In the genomic region with DNA sequence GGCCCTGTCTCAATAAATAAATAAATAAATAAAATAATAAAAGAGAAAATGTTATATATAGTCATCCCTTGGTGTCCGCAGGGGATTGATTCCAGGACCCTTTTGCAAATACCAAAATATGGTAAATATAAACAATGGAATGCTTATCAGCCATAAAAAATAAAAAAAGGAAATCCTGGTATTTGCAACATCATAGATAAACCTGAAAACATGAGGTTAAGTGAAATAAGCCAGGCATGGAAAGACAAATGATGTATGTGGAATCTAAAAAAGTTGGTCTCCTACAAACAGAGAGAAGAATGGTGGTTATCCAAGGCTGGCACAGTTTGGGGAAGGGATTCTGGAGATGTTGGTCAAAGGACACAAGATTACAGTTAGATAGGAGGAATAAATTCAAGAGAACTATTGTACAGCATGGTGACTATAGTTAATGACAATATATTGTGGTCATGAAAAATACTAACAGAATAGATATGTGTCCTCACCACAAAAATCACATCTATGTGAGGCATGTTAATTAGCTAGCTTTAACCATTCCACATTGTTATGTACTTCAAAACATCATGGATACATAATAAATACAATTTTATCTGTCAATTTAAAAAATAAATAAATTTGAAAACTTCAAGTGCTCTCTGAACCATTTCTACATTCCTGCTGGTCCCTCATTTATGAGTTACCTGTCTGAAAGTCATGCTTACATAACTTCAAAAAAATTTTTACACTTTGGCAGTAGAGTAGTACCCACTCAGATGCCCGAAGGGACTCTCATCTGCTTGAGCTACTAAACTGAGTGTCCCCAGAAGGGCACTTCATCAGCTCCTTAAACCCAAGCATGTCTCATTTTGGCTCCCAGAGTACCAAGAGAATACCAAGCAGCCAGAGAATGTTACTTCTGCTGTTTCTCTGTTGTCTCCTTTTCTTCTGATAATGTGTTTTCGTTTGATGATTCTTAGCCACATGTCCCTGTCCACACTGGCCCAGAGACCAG, we compare ENCODE assay signal across 12 cellular contexts. TPM values are rescaled to one million over a fixed set of nuclear protein-coding genes. Genes with fewer than 3 reads are reported as not detected.
A peak's percentile ranks its signal among the peaks of the same experiment; 100 is the strongest.
DNase-seq lines count a peak whose midpoint lies in the region; ATAC-seq and TF ChIP-seq lines count a peak whose summit lies in the region.
"Had no signal": no experiment of that assay in that cellular context is flagged by ENCODE, and none has a peak within 500 bp of the region (broad histone marks: within the 10 kb centered on the region; RNA-seq: fewer than 3 reads in every experiment).

No MANE protein-coding gene starts in this region.

- H2AK5ac ChIP-seq in mesenchymal stem cell (ENCODE audit: low read length, severe bottlenecking), result no peak overlapping the region

- H2AFZ ChIP-seq in GM23248 (no peak overlapping the region), mesenchymal stem cell (ENCODE audit: low read depth, low read length) (no peak overlapping the region)

- CTCF ChIA-PET in CD4-positive, alpha-beta memory T cell (lab: Charles Lee; ENCODE audit: partially characterized antibody), result interaction anchor here (1.1 to 2.5 kb wide), 3 partner anchors 40 to 46 kb away, joined by 3 to 6 read pairs (median 5); no protein-coding TSS in a partner anchor

- peaks cover 0 to 10% of the 10 kb centered on the region in 2 donors for H3K9me3 ChIP-seq in CD4-positive, alpha-beta memory T cell (ENCODE audit: control insufficient read depth in 1 of 2, low read length in 2 of 2)
- H3K9me3 ChIP-seq in GM23248 (ENCODE audit: low read depth), result peaks cover 4% of the 10 kb centered on the region
- peaks cover 34% of the 10 kb centered on the region for H3K9me3 ChIP-seq in mesenchymal stem cell (ENCODE audit: control insufficient read depth, low read length)
- H3K9me3 ChIP-seq in transverse colon, result peaks cover 16 to 17% of the 10 kb centered on the region in 2 donors
- peaks cover 13% of the 10 kb centered on the region; the same call in 1 of the 2 replicates for H3K9me3 ChIP-seq in SJCRH30 (replicated peaks)

- no peak overlapping the region for H3K9ac ChIP-seq in GM23248
- H3K9ac ChIP-seq in mesenchymal stem cell (ENCODE audit: low read length), result no peak overlapping the region

- H3K27me3 ChIP-seq in CD4-positive, alpha-beta memory T cell (ENCODE audit: insufficient read depth, low read length), result no peaks in the 10 kb centered on the region
- no peaks in the 10 kb centered on the region for H3K27me3 ChIP-seq in GM23248 (replicated peaks; ENCODE audit: insufficient read depth)
- H3K27me3 ChIP-seq in mesenchymal stem cell (ENCODE audit: control insufficient read depth in 1 of 2, insufficient read depth in 1 of 2, low read length in 2 of 2), result no peaks in the 10 kb centered on the region
- no peaks in the 10 kb centered on the region for H3K27me3 ChIP-seq in transverse colon
- H3K27me3 ChIP-seq in SJCRH30, result no peaks in the 10 kb centered on the region
- H3K27me3 ChIP-seq: heart left ventricle, stomach had no signal

- peaks cover 6% of the 10 kb centered on the region; the same call in 1 of the 2 replicates for H4K20me1 ChIP-seq in GM23248 (ENCODE audit: insufficient read depth)

- H3K36me3 ChIP-seq in CD4-positive, alpha-beta memory T cell (ENCODE audit: insufficient read depth, low read length), result no peaks in the 10 kb centered on the region
- H3K36me3 ChIP-seq in GM23248 (ENCODE audit: low read depth) (peaks cover 6% of the 10 kb centered on the region; the same call in 1 of the 2 replicates), mesenchymal stem cell (ENCODE audit: control insufficient read depth in 1 of 2, insufficient read depth in 2 of 2, low read depth in 1 of 2, low read length in 2 of 2) (no peaks in the 10 kb centered on the region), transverse colon (no peaks in the 10 kb centered on the region), SJCRH30 (peaks cover 5% of the 10 kb centered on the region; the same call in 1 of the 2 replicates)
- H3K36me3 ChIP-seq: heart left ventricle, stomach had no signal

- no peak overlapping the region for H3K4ac ChIP-seq in mesenchymal stem cell (ENCODE audit: low read depth in 1 of 2, low read length in 2 of 2)

- H3K18ac ChIP-seq in mesenchymal stem cell (ENCODE audit: low read depth in 1 of 2, low read length in 2 of 2), result no peak overlapping the region

- peak overlapping the region in 2 of 8 donors; percentile 12 to 50 for H3K4me3 Mint-ChIP-seq in CD4-positive, alpha-beta memory T cell
- H3K4me3 Mint-ChIP-seq in central memory CD8-positive, alpha-beta T cell, result no peak overlapping the region
- H3K4me3 Mint-ChIP-seq: activated CD4-positive, alpha-beta T cell treated with anti-CD3 and anti-CD28 coated beads for 36 hours had no signal

- DNase-seq in CD4-positive, alpha-beta memory T cell, result no peak
- DNase-seq in GM23248, result peak; percentile 66
- DNase-seq in central memory CD8-positive, alpha-beta T cell (ENCODE audit: low spot score in 2 of 2), result no peak
- peak; percentile 44 for DNase-seq in mesenchymal stem cell
- DNase-seq in transverse colon, result no peak
- DNase-seq in SJCRH30, result no peak
- DNase-seq: activated CD4-positive, alpha-beta T cell treated with anti-CD3 and anti-CD28 coated beads for 36 hours; activated T-cell treated with anti-CD3 and anti-CD28 coated beads, Interleukin-2, amount 50 U/mL, for 48 hours; heart left ventricle; left cardiac atrium; stomach had no signal

- peaks cover 6% of the 10 kb centered on the region for H3K79me1 ChIP-seq in mesenchymal stem cell (replicated peaks; ENCODE audit: low read length, poor library complexity, severe bottlenecking)

- H2BK15ac ChIP-seq in mesenchymal stem cell (ENCODE audit: low read depth, poor library complexity, severe bottlenecking), result no peak overlapping the region

- no peak for TF ChIP-seq CTCF in transverse colon (IDR thresholded peaks at IDR 0.05)

- ATAC-seq in central memory CD8-positive, alpha-beta T cell (replicated peaks; ENCODE audit: extremely low read depth, poor library complexity, severe bottlenecking), result no peak
- ATAC-seq in GM18909 (IDR thresholded peaks at IDR 0.05; ENCODE audit: poor library complexity, unreplicated experiment), result no peak
- ATAC-seq: activated CD4-positive, alpha-beta T cell treated with anti-CD3 and anti-CD28 coated beads for 36 hours; heart left ventricle; left cardiac atrium had no signal

- no peak overlapping the region for H3K27ac ChIP-seq in CD4-positive, alpha-beta memory T cell (ENCODE audit: low read depth, low read length)
- peak overlapping the region; percentile 72 for H3K27ac ChIP-seq in GM23248
- H3K27ac ChIP-seq in mesenchymal stem cell (ENCODE audit: low read length, poor library complexity, severe bottlenecking), result no peak overlapping the region
- no peak overlapping the region for H3K27ac ChIP-seq in transverse colon
- no peak overlapping the region for H3K27ac ChIP-seq in SJCRH30
- H3K27ac ChIP-seq: heart left ventricle, stomach had no signal

- no peak overlapping the region for H3K4me3 ChIP-seq in CD4-positive, alpha-beta memory T cell (ENCODE audit: low read length in 2 of 2)
- H3K4me3 ChIP-seq in GM23248, result no peak overlapping the region
- no peak overlapping the region for H3K4me3 ChIP-seq in mesenchymal stem cell (ENCODE audit: insufficient read depth in 1 of 2, low read depth in 1 of 2, low read length in 2 of 2)
- H3K4me3 ChIP-seq in transverse colon, result no peak overlapping the region
- no peak overlapping the region for H3K4me3 ChIP-seq in SJCRH30
- H3K4me3 ChIP-seq: heart left ventricle, stomach had no signal

- intact Hi-C loops in CD4-positive, alpha-beta memory T cell (cut with micrococcal nuclease), result no loop called here
- intact Hi-C loops in transverse colon (cut with DNase I; ENCODE audit: low total_unique reads), result no loop called here

- no peaks in the 10 kb centered on the region for H3K27me3 Mint-ChIP-seq in CD4-positive, alpha-beta memory T cell
- H3K27me3 Mint-ChIP-seq in central memory CD8-positive, alpha-beta T cell, result no peaks in the 10 kb centered on the region
- H3K27me3 Mint-ChIP-seq: activated CD4-positive, alpha-beta T cell treated with anti-CD3 and anti-CD28 coated beads for 36 hours had no signal

- in situ Hi-C loops in GM23248 (cut with MboI) (no loop called here), transverse colon (cut with MboI; ENCODE audit: low pct_ligation_motif_present in 1 of 4, low pct_unique_long_range_greater_than_20kb in 1 of 4, low sequenced_read_pairs in 3 of 4) (no loop called here)

- H3K4me2 ChIP-seq in GM23248 (ENCODE audit: unreplicated experiment) (peak overlapping the region; percentile 49), mesenchymal stem cell (ENCODE audit: low read length, poor library complexity, severe bottlenecking) (no peak overlapping the region)

- peaks cover 17% of the 10 kb centered on the region for H3K4me1 ChIP-seq in CD4-positive, alpha-beta memory T cell (ENCODE audit: insufficient read depth, low read length)
- H3K4me1 ChIP-seq in GM23248 (ENCODE audit: insufficient read depth), result peaks cover 34% of the 10 kb centered on the region
- no peaks in the 10 kb centered on the region for H3K4me1 ChIP-seq in mesenchymal stem cell (ENCODE audit: control insufficient read depth, insufficient read depth, low read depth, low read length)
- no peaks in the 10 kb centered on the region for H3K4me1 ChIP-seq in transverse colon
- no peaks in the 10 kb centered on the region; the same call in 1 of the 2 replicates for H3K4me1 ChIP-seq in SJCRH30

- no peak overlapping the region for H3K14ac ChIP-seq in mesenchymal stem cell (ENCODE audit: low read length in 2 of 2)

- no peak overlapping the region for H2BK5ac ChIP-seq in mesenchymal stem cell (ENCODE audit: low read depth, low read length, poor library complexity, severe bottlenecking)

- POLR2A ChIA-PET in CD4-positive, alpha-beta memory T cell (lab: Charles Lee; ENCODE audit: partially characterized antibody), result no interaction called here

- H3K9me2 ChIP-seq in GM23248 (ENCODE audit: insufficient read depth), result no peaks in the 10 kb centered on the region

- H3K9me3 Mint-ChIP-seq in CD4-positive, alpha-beta memory T cell, result peaks cover 0 to 38% (median 23%) of the 10 kb centered on the region in 8 donors
- peaks cover 12% of the 10 kb centered on the region for H3K9me3 Mint-ChIP-seq in central memory CD8-positive, alpha-beta T cell

- TF ChIP-seq POLR2A in transverse colon (IDR thresholded peaks at IDR 0.05), result no peak

- WGBS in GM23248 (ENCODE audit: low coverage in 1 of 2, low lambda C conversion rate in 2 of 2, missing lambda C conversion rate in 2 of 2), 2 experiments, result 86 to 100% methylated on average over 3 of the region's 3 CpGs
- 88% methylated on average over 2 of the region's 3 CpGs for WGBS in mesenchymal stem cell
- WGBS in transverse colon (ENCODE audit: low coverage in 1 of 2), 2 donors, result 75 to 94% methylated on average over 3 of the region's 3 CpGs

- H3F3A ChIP-seq in GM23248 (ENCODE audit: insufficient read depth), result peaks cover 61% of the 10 kb centered on the region

- TF ChIP-seq EP300 in transverse colon (IDR thresholded peaks at IDR 0.05; ENCODE audit: low read depth), result no peak

- peaks cover 33 to 48% of the 10 kb centered on the region in 2 donors for H3K36me3 Mint-ChIP-seq in CD4-positive, alpha-beta memory T cell
- H3K36me3 Mint-ChIP-seq in central memory CD8-positive, alpha-beta T cell (ENCODE audit: insufficient read depth), result peaks cover 10% of the 10 kb centered on the region

- H3K27ac Mint-ChIP-seq in CD4-positive, alpha-beta memory T cell, result peak overlapping the region in 4 of 7 donors; percentile 15 to 82 (median 62)
- peak overlapping the region; percentile 29 for H3K27ac Mint-ChIP-seq in central memory CD8-positive, alpha-beta T cell (ENCODE audit: low read depth)
- H3K27ac Mint-ChIP-seq: activated CD4-positive, alpha-beta T cell treated with anti-CD3 and anti-CD28 coated beads for 36 hours had no signal

- no peak overlapping the region for H4K8ac ChIP-seq in mesenchymal stem cell (ENCODE audit: low read length)

- H3K23ac ChIP-seq in mesenchymal stem cell (ENCODE audit: low read length in 2 of 2), result no peak overlapping the region

- H3K4me1 Mint-ChIP-seq in CD4-positive, alpha-beta memory T cell, result peaks cover 30 to 53% (median 42%) of the 10 kb centered on the region in 4 donors
- peaks cover 40% of the 10 kb centered on the region for H3K4me1 Mint-ChIP-seq in central memory CD8-positive, alpha-beta T cell

- no peak overlapping the region for H2BK120ac ChIP-seq in mesenchymal stem cell (ENCODE audit: low read depth, low read length)

- no peak overlapping the region for H2BK12ac ChIP-seq in mesenchymal stem cell (ENCODE audit: low read length in 2 of 2)

- H3K79me2 ChIP-seq in GM23248 (ENCODE audit: insufficient read depth), result peaks cover 98% of the 10 kb centered on the region

- H4K91ac ChIP-seq in mesenchymal stem cell (ENCODE audit: low read length), result no peak overlapping the region

RNA-seq across cellular contexts. Expression of a gene that starts 26.6 kb away (rescaled TPM):
- 10 to 100 TPM; 58.5 to 60.6 TPM for total RNA-seq in CD4-positive, alpha-beta memory T cell
- 10 to 100 TPM; 19.4 to 55.3 TPM for polyA plus RNA-seq in CD4-positive, alpha-beta memory T cell
- 15.9 and 28.1 TPM in 2 replicates for total RNA-seq in GM23248 (2014; rRNA removed; shearing (Covaris generic))
- 14.6 and 15.4 TPM in 2 replicates for polyA plus RNA-seq in GM23248 (2016; fragmentation: Nextera tagmentation; extraction: Ambion mirVana)
- 17.5 TPM for polyA plus RNA-seq in mesenchymal stem cell (2013, experiment 1 of 2)
- polyA plus RNA-seq in mesenchymal stem cell (2013, experiment 2 of 2), result 16.5 TPM
- 10 to 100 TPM; 15.3 to 77.4 (median 39.0) TPM for total RNA-seq in transverse colon
- total RNA-seq in SJCRH30 (2014; rRNA removed; shearing (Covaris generic)), result 34.3 and 37.6 TPM in 2 replicates

Comparison
In these comparisons a context has a peak if more than half of its experiments do, and no peak if none do; other contexts are left out.
1. DNase-seq: peak in GM23248 (single experiment) and mesenchymal stem cell (single experiment); none in CD4-positive, alpha-beta memory T cell (0 of 5), central memory CD8-positive, alpha-beta T cell (0 of 2), transverse colon (single experiment) and SJCRH30 (0 of 2).